In genomic region chr7:141411133-141411532, GRCh38 we compare ENCODE assay signal across 30 cellular contexts.
"Had no signal": no experiment of that assay in that cellular context is flagged by ENCODE, and none has a peak within 500 bp of the region (broad histone marks: within the 10 kb centered on the region; RNA-seq: fewer than 3 reads in every experiment).

No MANE protein-coding gene starts in this region.

- H3K27me3 ChIP-seq: pancreas, right atrium auricular region, suprapubic skin, testis, transverse colon, upper lobe of right lung, uterus had no signal

- H3K9me3 ChIP-seq: neutrophil, pancreas, prostate gland, right atrium auricular region, spleen, suprapubic skin, testis, tibial artery, transverse colon, upper lobe of right lung, uterus had no signal

- H3K4me1 Mint-ChIP-seq: naive thymus-derived CD8-positive, alpha-beta T cell; stimulated activated memory B cell treated with anti-CD40 and anti-IgM and Interleukin-4, amounts not matched to agents 10 μg/mL and 1 μg/mL and 100 μg/mL, for 72 hours; stimulated activated naive CD8-positive, alpha-beta T cell treated with anti-CD3 and anti-CD28 coated beads, Interleukin-15, amount 100 ng/mL, for 72 hours had no signal

- H3K4me2 ChIP-seq: smooth muscle cell had no signal

- H3K9me3 Mint-ChIP-seq: naive thymus-derived CD8-positive, alpha-beta T cell; natural killer cell treated with Interleukin-12 subunit alpha and Interleukin-12 subunit beta and Interleukin-15 and Interleukin-18, amount 100 ng/mL, for 72 hours; nephron progenitor cell; neural crest cell; stimulated activated memory B cell treated with anti-CD40 and anti-IgM and Interleukin-4, amounts not matched to agents 10 μg/mL and 1 μg/mL and 100 μg/mL, for 72 hours; stimulated activated naive CD8-positive, alpha-beta T cell treated with anti-CD3 and anti-CD28 coated beads, Interleukin-15, amount 100 ng/mL, for 72 hours; type B pancreatic cell had no signal

- FAIRE-seq: pancreas had no signal

- ATAC-seq: naive thymus-derived CD8-positive, alpha-beta T cell; natural killer cell treated with Interleukin-12 subunit alpha and Interleukin-12 subunit beta and Interleukin-15 and Interleukin-18, amount 100 ng/mL, for 72 hours; pancreas; sciatic nerve; stimulated activated memory B cell treated with anti-CD40 and anti-IgM and Interleukin-4, amounts not matched to agents 10 μg/mL and 1 μg/mL and 100 μg/mL, for 72 hours; stimulated activated naive CD8-positive, alpha-beta T cell treated with anti-CD3 and anti-CD28 coated beads, Interleukin-15, amount 100 ng/mL, for 72 hours; stimulated activated naive CD8-positive, alpha-beta T cell treated with anti-CD3 and anti-CD28 coated beads, Interleukin-15, Interleukin-2, amounts not matched to agents 100 U/mL and 50 U/mL, for 24 hours; upper lobe of right lung had no signal

- H3K27ac Mint-ChIP-seq: naive thymus-derived CD8-positive, alpha-beta T cell; natural killer cell treated with Interleukin-12 subunit alpha and Interleukin-12 subunit beta and Interleukin-15 and Interleukin-18, amount 100 ng/mL, for 72 hours; nephron progenitor cell; stimulated activated memory B cell treated with anti-CD40 and anti-IgM and Interleukin-4, amounts not matched to agents 10 μg/mL and 1 μg/mL and 100 μg/mL, for 72 hours; type B pancreatic cell had no signal

- H3K4me3 ChIP-seq: pancreas, prostate gland, right atrium auricular region, skin epidermis, smooth muscle cell, spleen, suprapubic skin, testis, tibial artery, transverse colon, upper lobe of right lung, uterus had no signal

- H3K36me3 ChIP-seq: neutrophil, pancreas, prostate gland, right atrium auricular region, spleen, suprapubic skin, tibial artery, transverse colon, upper lobe of right lung, uterus had no signal

- H3K4me3 Mint-ChIP-seq: naive thymus-derived CD8-positive, alpha-beta T cell; natural killer cell treated with Interleukin-12 subunit alpha and Interleukin-12 subunit beta and Interleukin-15 and Interleukin-18, amount 100 ng/mL, for 72 hours; nephron progenitor cell; neural crest cell; stimulated activated memory B cell treated with anti-CD40 and anti-IgM and Interleukin-4, amounts not matched to agents 10 μg/mL and 1 μg/mL and 100 μg/mL, for 72 hours; stimulated activated naive CD8-positive, alpha-beta T cell treated with anti-CD3 and anti-CD28 coated beads, Interleukin-15, amount 100 ng/mL, for 72 hours; type B pancreatic cell had no signal

- H3K36me3 Mint-ChIP-seq: naive thymus-derived CD8-positive, alpha-beta T cell; natural killer cell treated with Interleukin-12 subunit alpha and Interleukin-12 subunit beta and Interleukin-15 and Interleukin-18, amount 100 ng/mL, for 72 hours; stimulated activated memory B cell treated with anti-CD40 and anti-IgM and Interleukin-4, amounts not matched to agents 10 μg/mL and 1 μg/mL and 100 μg/mL, for 72 hours; type B pancreatic cell had no signal

- H3K4me1 ChIP-seq: pancreas, prostate gland, spleen, suprapubic skin, tibial artery, transverse colon, upper lobe of right lung, uterus had no signal

- H3K27ac ChIP-seq: neutrophil, pancreas, prostate gland, skin epidermis, spleen, suprapubic skin, testis, tibial artery, transverse colon, upper lobe of right lung, uterus had no signal

- DNase-seq: naive thymus-derived CD8-positive, alpha-beta T cell; nephron progenitor cell; pancreas; retina; spleen; stimulated activated CD4-positive, alpha-beta T cell treated with anti-CD3 and anti-CD28 coated beads, Interleukin-12 subunit alpha, Interleukin-12 subunit beta, amount 100 ng/mL, for 4 hours; stimulated activated CD4-positive, alpha-beta T cell treated with anti-CD3 and anti-CD28 coated beads, Interleukin-1b, Interleukin-23, amount 100 ng/mL, for 48 hours; stimulated activated CD4-positive, alpha-beta T cell treated with anti-CD3 and anti-CD28 coated beads, Interleukin-4, amount 100 ng/mL, for 1 hour; stimulated activated CD4-positive, alpha-beta T cell treated with anti-CD3 and anti-CD28 coated beads, Interleukin-4, amount 100 ng/mL, for 4 hours; stimulated activated CD8-positive, alpha-beta memory T cell treated with anti-CD3 and anti-CD28 coated beads, Interleukin-4, amount 100 ng/mL, for 48 hours; stimulated activated naive CD4-positive, alpha-beta T cell; stimulated activated naive CD8-positive, alpha-beta T cell treated with anti-CD3 and anti-CD28 coated beads, Interleukin-15, amount 100 ng/mL, for 72 hours; stimulated activated naive CD8-positive, alpha-beta T cell treated with anti-CD3 and anti-CD28 coated beads, Interleukin-15, Interleukin-2, amounts not matched to agents 100 U/mL and 50 U/mL, for 24 hours; substantia nigra; testis; tibial artery; transverse colon; upper lobe of right lung; uterus had no signal
